In genomic region chr2:173126819-173127218, GRCh38 we compare ENCODE assay signal across 18 cellular contexts. TPM values are rescaled to one million over a fixed set of nuclear protein-coding genes. Genes with fewer than 3 reads are reported as not detected.
A peak's percentile ranks its signal among the peaks of the same experiment; 100 is the strongest.
DNase-seq lines count a peak whose midpoint lies in the region; ATAC-seq and TF ChIP-seq lines count a peak whose summit lies in the region.
"Had no signal": no experiment of that assay in that cellular context is flagged by ENCODE, and none has a peak within 500 bp of the region (broad histone marks: within the 10 kb centered on the region; RNA-seq: fewer than 3 reads in every experiment).

No MANE protein-coding gene starts in this region.

- CTCF ChIA-PET in mammary epithelial cell (lab: Charles Lee; ENCODE audit: low non-redundant PET) = no interaction called here

- in situ Hi-C loops in mammary epithelial cell (cut with MboI; ENCODE audit: low sequenced_read_pairs in 2 of 2) = no loop called here

- H3K4me2 ChIP-seq in mammary epithelial cell (ENCODE audit: insufficient read depth, low read depth, low read length) = peak overlapping the region; percentile 15
- H3K4me2 ChIP-seq: neural progenitor cell had no signal

- no peak overlapping the region for H2AFZ ChIP-seq in mammary epithelial cell (ENCODE audit: low read depth, low read length)
- H2AFZ ChIP-seq: GM23248, neural progenitor cell had no signal

- H3K4me3 Mint-ChIP-seq in natural killer cell treated with Interleukin-12 subunit alpha and Interleukin-12 subunit beta and Interleukin-15 and Interleukin-18, amount 100 ng/mL, for 72 hours = peak overlapping the region; percentile 25
- no peak overlapping the region for H3K4me3 Mint-ChIP-seq in natural killer cell
- no peak overlapping the region for H3K4me3 Mint-ChIP-seq in stimulated activated naive B cell treated with anti-CD40 and anti-IgM and Interleukin-4, amounts not matched to agents 10 μg/mL and 1 μg/mL and 100 μg/mL, for 72 hours
- H3K4me3 Mint-ChIP-seq: neural progenitor cell had no signal

- peaks cover 50 to 62% of the 10 kb centered on the region in 2 donors for H3K4me1 Mint-ChIP-seq in natural killer cell treated with Interleukin-12 subunit alpha and Interleukin-12 subunit beta and Interleukin-15 and Interleukin-18, amount 100 ng/mL, for 72 hours (ENCODE audit: low read depth in 2 of 2)
- peaks cover 8 to 16% of the 10 kb centered on the region in 2 donors for H3K4me1 Mint-ChIP-seq in natural killer cell
- peaks cover 15 to 32% of the 10 kb centered on the region in 2 donors for H3K4me1 Mint-ChIP-seq in stimulated activated naive B cell treated with anti-CD40 and anti-IgM and Interleukin-4, amounts not matched to agents 10 μg/mL and 1 μg/mL and 100 μg/mL, for 72 hours

- peaks cover 20% of the 10 kb centered on the region for H3K36me3 Mint-ChIP-seq in natural killer cell treated with Interleukin-12 subunit alpha and Interleukin-12 subunit beta and Interleukin-15 and Interleukin-18, amount 100 ng/mL, for 72 hours
- no peaks in the 10 kb centered on the region for H3K36me3 Mint-ChIP-seq in natural killer cell
- peaks cover 3 to 28% of the 10 kb centered on the region in 2 donors for H3K36me3 Mint-ChIP-seq in stimulated activated naive B cell treated with anti-CD40 and anti-IgM and Interleukin-4, amounts not matched to agents 10 μg/mL and 1 μg/mL and 100 μg/mL, for 72 hours

- ATAC-seq in natural killer cell treated with Interleukin-12 subunit alpha and Interleukin-12 subunit beta and Interleukin-15 and Interleukin-18, amount 100 ng/mL, for 72 hours = no peak
- no peak for ATAC-seq in natural killer cell
- no peak for ATAC-seq in stimulated activated naive B cell treated with anti-CD40 and anti-IgM and Interleukin-4, amounts not matched to agents 10 μg/mL and 1 μg/mL and 100 μg/mL, for 72 hours (replicated peaks)
- no peak for ATAC-seq in HG02623 (IDR thresholded peaks at IDR 0.05; ENCODE audit: unreplicated experiment)
- ATAC-seq: stimulated activated naive CD8-positive, alpha-beta T cell treated with anti-CD3 and anti-CD28 coated beads, Interleukin-15, Interleukin-2, amounts not matched to agents 100 U/mL and 50 U/mL, for 24 hours had no signal

- H3K27me3 Mint-ChIP-seq in natural killer cell treated with Interleukin-12 subunit alpha and Interleukin-12 subunit beta and Interleukin-15 and Interleukin-18, amount 100 ng/mL, for 72 hours = peaks cover 0 to 15% of the 10 kb centered on the region in 2 donors
- peaks cover 0 to 8% of the 10 kb centered on the region in 2 donors for H3K27me3 Mint-ChIP-seq in natural killer cell (ENCODE audit: low read depth in 2 of 2)
- no peaks in the 10 kb centered on the region for H3K27me3 Mint-ChIP-seq in stimulated activated naive B cell treated with anti-CD40 and anti-IgM and Interleukin-4, amounts not matched to agents 10 μg/mL and 1 μg/mL and 100 μg/mL, for 72 hours

- no peaks in the 10 kb centered on the region for H4K20me1 ChIP-seq in mammary epithelial cell (ENCODE audit: insufficient read depth, low read length)

- BruUV-seq in mammary epithelial cell (replicated peaks; lab: Mats Ljungman, UMichigan) = no TSS peak

- no peak overlapping the region for H3K27ac ChIP-seq in mammary epithelial cell (ENCODE audit: insufficient read depth, low read depth, low read length)
- H3K27ac ChIP-seq: ascending aorta, GM23248, neural progenitor cell had no signal

- no peak overlapping the region for H3K4me3 ChIP-seq in mammary epithelial cell (replicated peaks in 1 of 3; ENCODE audit: insufficient read depth in 1 of 3, low read depth in 2 of 3, low read length in 3 of 3)
- H3K4me3 ChIP-seq: ascending aorta, GM23248, neural progenitor cell had no signal

- intact Hi-C loops in natural killer cell (cut with micrococcal nuclease) = no loop called here
- intact Hi-C loops in mammary epithelial cell (cut with micrococcal nuclease) = no loop called here

- TF ChIP-seq CTCF in natural killer cell (IDR thresholded peaks at IDR 0.05) (no peak), mammary epithelial cell (conservative IDR thresholded peaks at IDR 0.05 in 1 of 2, IDR thresholded peaks at IDR 0.05 in 1 of 2; ENCODE audit: extremely low read depth in 1 of 2, insufficient read depth in 1 of 2, low read depth in 1 of 2, low read length in 2 of 2) (no peak)

- H3K9me3 ChIP-seq in mammary epithelial cell (replicated peaks; ENCODE audit: insufficient read depth, low read length) = no peaks in the 10 kb centered on the region
- H3K9me3 ChIP-seq: ascending aorta, Caco-2 had no signal

- H3K79me2 ChIP-seq in mammary epithelial cell (ENCODE audit: insufficient read depth, low read length) = peaks cover 53% of the 10 kb centered on the region

- no peaks in the 10 kb centered on the region for H3K36me3 ChIP-seq in mammary epithelial cell (ENCODE audit: insufficient read depth, low read length)
- H3K36me3 ChIP-seq: ascending aorta, neural progenitor cell had no signal

- H3K4me1 ChIP-seq in mammary epithelial cell (ENCODE audit: insufficient read depth, low read length) = peaks cover 42% of the 10 kb centered on the region
- H3K4me1 ChIP-seq: Caco-2, neural progenitor cell had no signal

- peak overlapping the region; percentile 29 to 60 for H3K27ac Mint-ChIP-seq in natural killer cell treated with Interleukin-12 subunit alpha and Interleukin-12 subunit beta and Interleukin-15 and Interleukin-18, amount 100 ng/mL, for 72 hours
- no peak overlapping the region for H3K27ac Mint-ChIP-seq in natural killer cell
- H3K27ac Mint-ChIP-seq in stimulated activated naive B cell treated with anti-CD40 and anti-IgM and Interleukin-4, amounts not matched to agents 10 μg/mL and 1 μg/mL and 100 μg/mL, for 72 hours = no peak overlapping the region
- H3K27ac Mint-ChIP-seq: neural progenitor cell had no signal

- 100% methylated on average over 1 of the region's 1 CpG for WGBS in mammary epithelial cell (ENCODE audit: low coverage, missing lambda C conversion rate)

- peaks cover 12% of the 10 kb centered on the region for H3K9me3 Mint-ChIP-seq in natural killer cell treated with Interleukin-12 subunit alpha and Interleukin-12 subunit beta and Interleukin-15 and Interleukin-18, amount 100 ng/mL, for 72 hours
- no peaks in the 10 kb centered on the region for H3K9me3 Mint-ChIP-seq in natural killer cell
- no peaks in the 10 kb centered on the region for H3K9me3 Mint-ChIP-seq in stimulated activated naive B cell treated with anti-CD40 and anti-IgM and Interleukin-4, amounts not matched to agents 10 μg/mL and 1 μg/mL and 100 μg/mL, for 72 hours
- H3K9me3 Mint-ChIP-seq: neural progenitor cell had no signal

- no peak for DNase-seq in natural killer cell treated with Interleukin-12 subunit alpha and Interleukin-12 subunit beta and Interleukin-15 and Interleukin-18, amount 100 ng/mL, for 72 hours (ENCODE audit: low spot score)
- DNase-seq in natural killer cell (no peak), OCI-M1 (lab: John Stamatoyannopoulos, UW) (peak; percentile 74), mammary epithelial cell (peak; percentile 46), RKO (ENCODE audit: low spot score) (no peak)
- DNase-seq in stimulated activated naive B cell treated with anti-CD40 and anti-IgM and Interleukin-4, amounts not matched to agents 10 μg/mL and 1 μg/mL and 100 μg/mL, for 72 hours = no peak
- DNase-seq in activated T-cell treated with anti-CD3 and anti-CD28 coated beads, Interleukin-2, amount 50 U/mL, for 48 hours = no peak
- DNase-seq: activated effector memory CD4-positive, alpha-beta T cell treated with anti-CD3 and anti-CD28 coated beads, Interleukin-2, amount 50 U/mL, for 16 hours; Caco-2; effector CD4-positive, alpha-beta T cell; GM23248; NCI-H187; NCI-H526 treated with DMSO at 0.1 percent for 48 hours; SHP77 treated with DMSO at 0.1 percent for 48 hours; stimulated activated naive CD8-positive, alpha-beta T cell treated with anti-CD3 and anti-CD28 coated beads, Interleukin-15, Interleukin-2, amounts not matched to agents 100 U/mL and 50 U/mL, for 24 hours had no signal

- H3K9ac ChIP-seq in mammary epithelial cell (ENCODE audit: insufficient read depth, low read length) = no peak overlapping the region
- H3K9ac ChIP-seq: GM23248, neural progenitor cell had no signal

- no peaks in the 10 kb centered on the region for H3K27me3 ChIP-seq in mammary epithelial cell (ENCODE audit: insufficient read depth, low read length)
- H3K27me3 ChIP-seq: ascending aorta, neural progenitor cell had no signal

- dilution Hi-C loops in mammary epithelial cell (cut with HindIII; ENCODE audit: low sequenced_read_pairs) = no loop called here

RNA-seq across cellular contexts. Expression of gene MAP3K20, which starts 51.2 kb away (rescaled TPM):
- 10 to 100 TPM; 30.1 to 76.8 TPM for total RNA-seq in natural killer cell treated with Interleukin-12 subunit alpha and Interleukin-12 subunit beta and Interleukin-15 and Interleukin-18, amount 100 ng/mL, for 72 hours
- total RNA-seq in natural killer cell (1 to 10 TPM; 1.6 to 3.0 (median 2.5) TPM), mammary epithelial cell (100 to 1,000 TPM in 1 of 2 donors, 10 to 100 TPM in 1; 31.8 to 109 TPM)
- polyA plus RNA-seq in mammary epithelial cell = 39.0 TPM
- polyA minus RNA-seq in mammary epithelial cell = 48.2 TPM

Comparison
In these comparisons a context has a peak if more than half of its experiments do, and no peak if none do; other contexts are left out.
1. H3K27ac Mint-ChIP-seq: peak in natural killer cell treated with Interleukin-12 subunit alpha and Interleukin-12 subunit beta and Interleukin-15 and Interleukin-18, amount 100 ng/mL, for 72 hours (2 of 2); none in natural killer cell (0 of 2) and stimulated activated naive B cell treated with anti-CD40 and anti-IgM and Interleukin-4, amounts not matched to agents 10 μg/mL and 1 μg/mL and 100 μg/mL, for 72 hours (single experiment).
2. RNA of gene MAP3K20, which starts 51.2 kb away (total RNA-seq): 31.8 to 109 TPM in mammary epithelial cell and 30.1 to 76.8 TPM in natural killer cell treated with Interleukin-12 subunit alpha and Interleukin-12 subunit beta and Interleukin-15 and Interleukin-18, amount 100 ng/mL, for 72 hours; 1.6 to 3.0 TPM in natural killer cell; every median in the first group is over 4 times any median in the second.
3. DNase-seq: peak in OCI-M1 (single experiment) and mammary epithelial cell (single experiment); none in natural killer cell treated with Interleukin-12 subunit alpha and Interleukin-12 subunit beta and Interleukin-15 and Interleukin-18, amount 100 ng/mL, for 72 hours (single experiment), natural killer cell (single experiment), RKO (single experiment), stimulated activated naive B cell treated with anti-CD40 and anti-IgM and Interleukin-4, amounts not matched to agents 10 μg/mL and 1 μg/mL and 100 μg/mL, for 72 hours (single experiment) and activated T-cell treated with anti-CD3 and anti-CD28 coated beads, Interleukin-2, amount 50 U/mL, for 48 hours (0 of 2).